ENCODE assay signal across 13 cellular contexts in the genomic region with DNA sequence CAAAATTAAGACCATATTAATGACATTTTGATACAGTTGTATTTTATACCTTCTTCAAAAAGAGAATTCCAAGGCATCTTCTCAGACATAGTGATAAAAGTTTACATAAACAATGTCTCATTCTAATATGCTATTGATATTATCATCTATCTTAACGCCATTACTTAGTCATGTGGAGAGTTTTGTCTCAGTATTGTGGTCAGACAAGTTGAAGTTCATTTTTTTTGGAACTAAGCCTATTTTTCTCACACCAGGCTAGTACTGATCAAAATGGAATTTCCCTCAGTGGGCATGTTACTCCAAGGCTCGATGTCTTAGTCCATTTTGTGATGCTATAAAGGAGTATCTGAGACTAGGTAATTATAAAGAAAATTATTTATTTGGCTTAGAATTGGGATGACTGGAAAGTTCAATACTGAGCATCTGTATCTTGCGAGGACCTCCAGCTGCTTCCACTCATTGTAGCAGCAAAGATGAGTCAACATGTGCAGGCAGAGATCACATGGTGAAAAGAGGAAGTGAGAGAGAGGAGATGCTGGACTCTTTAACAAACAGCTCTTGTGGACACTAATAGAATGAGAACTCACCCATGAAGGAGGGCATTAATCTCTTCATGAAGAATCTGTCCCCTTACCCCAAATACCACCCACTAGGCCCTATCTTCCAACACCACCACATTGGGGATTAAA.
DNase-seq lines count a peak whose midpoint lies in the region; ATAC-seq and TF ChIP-seq lines count a peak whose summit lies in the region.
"Had no signal": no experiment of that assay in that cellular context is flagged by ENCODE, and none has a peak within 500 bp of the region (broad histone marks: within the 10 kb centered on the region; RNA-seq: fewer than 3 reads in every experiment).

No MANE protein-coding gene starts in this region.

- H3K27me3 Mint-ChIP-seq in HFFc6 (ENCODE audit: insufficient read depth) = peaks cover 1% of the 10 kb centered on the region; the same call in 1 of the 2 replicates
- H3K27me3 Mint-ChIP-seq: activated T-cell treated with anti-CD3 and anti-CD28 coated beads, Interleukin-2, amount 50 U/mL, for 24 hours had no signal

- no peaks in the 10 kb centered on the region for H3K9me3 ChIP-seq in MM.1S (replicated peaks; ENCODE audit: insufficient read depth, low read length)
- H3K9me3 ChIP-seq: thoracic aorta had no signal

- H3F3A ChIP-seq in MM.1S (ENCODE audit: insufficient read depth, low read length) = no peaks in the 10 kb centered on the region

- DNase-seq in MM.1S (peak; percentile 50), iris pigment epithelial cell (ENCODE audit: low read depth) (peak; percentile 6), HFFc6 (no peak), middle frontal gyrus (ENCODE audit: extremely low spot score, low spot score) (no peak)
- DNase-seq in stimulated activated CD4-positive, alpha-beta T cell treated with anti-CD3 and anti-CD28 coated beads, Interleukin-15, amount 100 ng/mL, for 24 hours = no peak
- DNase-seq in activated CD8-positive, alpha-beta memory T cell treated with anti-CD3 and anti-CD28 coated beads for 24 hours = no peak
- DNase-seq: activated T-cell treated with anti-CD3 and anti-CD28 coated beads, Interleukin-2, amount 50 U/mL, for 24 hours; effector CD4-positive, alpha-beta T cell; SW 1271 had no signal

- no peak overlapping the region for H3K9ac ChIP-seq in MM.1S (ENCODE audit: low read length)

- peaks cover 5% of the 10 kb centered on the region; the same call in 1 of the 2 replicates for H3K4me1 ChIP-seq in MM.1S (ENCODE audit: low read length)

- H3K4me1 Mint-ChIP-seq in HFFc6 (ENCODE audit: low read depth) = no peaks in the 10 kb centered on the region

- no peak overlapping the region for H3K4me3 Mint-ChIP-seq in HFFc6
- H3K4me3 Mint-ChIP-seq: activated T-cell treated with anti-CD3 and anti-CD28 coated beads, Interleukin-2, amount 50 U/mL, for 24 hours had no signal

- no peaks in the 10 kb centered on the region; the same call in 1 of the 2 replicates for H3K36me3 Mint-ChIP-seq in HFFc6 (ENCODE audit: low read depth)

- no peak overlapping the region for H3K4me3 ChIP-seq in MM.1S (ENCODE audit: low read length)
- H3K4me3 ChIP-seq: skin epidermis, thoracic aorta had no signal

- no peak overlapping the region for H2AFZ ChIP-seq in MM.1S (ENCODE audit: low read length)

- no peaks in the 10 kb centered on the region for H4K20me1 ChIP-seq in MM.1S (ENCODE audit: insufficient read depth, low read length)

- no peaks in the 10 kb centered on the region for H3K27me3 ChIP-seq in MM.1S (replicated peaks; ENCODE audit: insufficient read depth, low read length)

- TF ChIP-seq CTCF in MM.1S (IDR thresholded peaks at IDR 0.05; ENCODE audit: low read length) (no peak), HFFc6 (IDR thresholded peaks at IDR 0.05) (no peak)

- H3K4me2 ChIP-seq in MM.1S (ENCODE audit: low read depth, low read length) = no peak overlapping the region

- no peaks in the 10 kb centered on the region for H3K9me2 ChIP-seq in MM.1S (replicated peaks; ENCODE audit: insufficient read depth, low read length)

- no peak overlapping the region for H3K27ac Mint-ChIP-seq in HFFc6
- H3K27ac Mint-ChIP-seq: activated T-cell treated with anti-CD3 and anti-CD28 coated beads, Interleukin-2, amount 50 U/mL, for 24 hours had no signal

- peaks cover 37% of the 10 kb centered on the region for H3K9me3 Mint-ChIP-seq in HFFc6

- H3K79me2 ChIP-seq in MM.1S (ENCODE audit: low read length) = no peaks in the 10 kb centered on the region

- ATAC-seq in GM19351 (IDR thresholded peaks at IDR 0.05; ENCODE audit: unreplicated experiment) = peak; percentile 99
- ATAC-seq in HG02840 (IDR thresholded peaks at IDR 0.05; ENCODE audit: low FRiP score, unreplicated experiment) = peak; percentile 82

- no peaks in the 10 kb centered on the region for H3K36me3 ChIP-seq in MM.1S (replicated peaks; ENCODE audit: insufficient read depth, low read length)
- H3K36me3 ChIP-seq: thoracic aorta had no signal

- H3K27ac ChIP-seq in MM.1S (ENCODE audit: low read length) = no peak overlapping the region
- H3K27ac ChIP-seq: skin epidermis, thoracic aorta had no signal

Comparison
In these comparisons a context has a peak if more than half of its experiments do, and no peak if none do; other contexts are left out.
1. DNase-seq: peak in MM.1S (single experiment) and iris pigment epithelial cell (single experiment); none in HFFc6 (single experiment), stimulated activated CD4-positive, alpha-beta T cell treated with anti-CD3 and anti-CD28 coated beads, Interleukin-15, amount 100 ng/mL, for 24 hours (single experiment), middle frontal gyrus (single experiment) and activated CD8-positive, alpha-beta memory T cell treated with anti-CD3 and anti-CD28 coated beads for 24 hours (single experiment).